16 cellular contexts compared by ENCODE assay signal in the genomic region with DNA sequence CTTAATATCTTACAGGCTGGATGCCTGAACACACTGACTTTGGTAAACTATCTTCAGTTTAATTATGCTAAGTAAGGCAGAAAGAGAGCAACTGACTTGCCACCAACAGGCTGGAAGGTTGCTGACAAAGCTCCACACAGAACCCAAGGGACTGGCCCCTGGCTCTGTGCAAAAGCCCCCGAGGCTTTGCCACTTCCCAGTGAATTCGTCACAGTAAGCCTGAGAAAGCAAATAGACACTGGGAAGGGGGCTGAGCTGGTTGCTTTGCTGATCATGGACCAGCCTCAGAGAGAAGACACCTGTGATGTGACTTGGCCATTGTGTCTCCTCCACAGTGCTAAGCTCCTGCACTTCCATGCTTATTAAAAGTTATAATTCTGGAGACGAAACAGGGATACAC.
"Had no signal": no experiment of that assay in that cellular context is flagged by ENCODE, and none has a peak within 500 bp of the region (broad histone marks: within the 10 kb centered on the region; RNA-seq: fewer than 3 reads in every experiment).

No MANE protein-coding gene starts in this region.

- ATAC-seq: activated T-cell treated with anti-CD3 and anti-CD28 coated beads, Interleukin-2, amount 50 U/mL, for 4 hours; pancreas; right lobe of liver; T-helper 17 cell had no signal

- H3K4me1 Mint-ChIP-seq: central memory CD8-positive, alpha-beta T cell; T-helper 17 cell had no signal

- H3K27ac Mint-ChIP-seq: T-helper 17 cell had no signal

- H3K4me3 Mint-ChIP-seq: activated T-cell treated with anti-CD3 and anti-CD28 coated beads, Interleukin-2, amount 50 U/mL, for 4 hours; central memory CD8-positive, alpha-beta T cell; T-helper 17 cell had no signal

- H3K36me3 ChIP-seq: ascending aorta, colonic mucosa, pancreas, right lobe of liver, spleen, tibial artery had no signal

- DNase-seq: activated CD4-positive, alpha-beta T cell treated with anti-CD3 and anti-CD28 coated beads, Interleukin-2, amount 50 U/mL, for 1 hour; activated CD4-positive, CD25-positive, alpha-beta regulatory T cell treated with anti-CD3 and anti-CD28 coated beads, Interleukin-2, amount 50 U/mL, for 72 hours; activated CD8-positive, alpha-beta memory T cell treated with anti-CD3 and anti-CD28 coated beads, Interleukin-2, amount 50 U/mL, for 4 hours; activated naive CD4-positive, alpha-beta T cell treated with anti-CD3 and anti-CD28 coated beads, Interleukin-2, amount 50 U/mL, for 16 hours; activated T-cell treated with anti-CD3 and anti-CD28 coated beads, Interleukin-2, amount 50 U/mL, for 4 hours; colonic mucosa; left ventricle myocardium superior; pancreas; right lobe of liver; spleen; stimulated activated naive CD4-positive, alpha-beta T cell; T-helper 17 cell; tibial artery had no signal

- H3K4me1 ChIP-seq: colonic mucosa, pancreas, right lobe of liver, spleen had no signal

- H3K4me3 ChIP-seq: colonic mucosa, pancreas, right lobe of liver, spleen, tibial artery had no signal

- H3K27ac ChIP-seq: colonic mucosa, pancreas, right lobe of liver, spleen, VCaP had no signal

- H3K27me3 ChIP-seq: ascending aorta, colonic mucosa, pancreas, right lobe of liver, tibial artery had no signal

- H3K9me3 ChIP-seq: ascending aorta, colonic mucosa, pancreas, right lobe of liver, spleen, tibial artery had no signal

- H3K9me3 Mint-ChIP-seq: activated T-cell treated with anti-CD3 and anti-CD28 coated beads, Interleukin-2, amount 50 U/mL, for 4 hours; central memory CD8-positive, alpha-beta T cell had no signal
